24 cellular contexts compared by ENCODE assay signal in genomic region chr12:7646178-7646475, GRCh38. TPM values are rescaled to one million over a fixed set of nuclear protein-coding genes. Genes with fewer than 3 reads are reported as not detected.
"Had no signal": no experiment of that assay in that cellular context is flagged by ENCODE, and none has a peak within 500 bp of the region (broad histone marks: within the 10 kb centered on the region; RNA-seq: fewer than 3 reads in every experiment).

No MANE protein-coding gene starts in this region.

- H3K36me3 ChIP-seq: heart right ventricle, stomach, suprapubic skin, tibial nerve had no signal

- H3K27ac Mint-ChIP-seq: activated CD4-positive, alpha-beta T cell treated with anti-CD3 and anti-CD28 coated beads, Interleukin-2, amount 10 ng/mL, durations not matched to agents 7 days and 5 days; activated CD8-positive, alpha-beta memory T cell treated with anti-CD3 and anti-CD28 coated beads, Interleukin-2, amount 10 ng/mL, durations not matched to agents 7 days and 5 days; activated CD8-positive, alpha-beta T cell treated with anti-CD3 and anti-CD28 coated beads for 36 hours; activated naive CD4-positive, alpha-beta T cell treated with anti-CD3 and anti-CD28 coated beads, Interleukin-2, amount 10 ng/mL, durations not matched to agents 7 days and 5 days; natural killer cell; stimulated activated effector memory CD8-positive, alpha-beta T cell treated with anti-CD3 and anti-CD28 coated beads, Interleukin-12 subunit alpha, Interleukin-12 subunit beta, amount 100 ng/mL, for 72 hours had no signal

- H3K4me1 ChIP-seq: heart right ventricle, stomach, tibial nerve had no signal

- H3K9me3 Mint-ChIP-seq: activated CD4-positive, alpha-beta T cell treated with anti-CD3 and anti-CD28 coated beads, Interleukin-2, amount 10 ng/mL, durations not matched to agents 7 days and 5 days; activated CD8-positive, alpha-beta T cell treated with anti-CD3 and anti-CD28 coated beads for 36 hours; activated naive CD4-positive, alpha-beta T cell treated with anti-CD3 and anti-CD28 coated beads, Interleukin-2, amount 10 ng/mL, durations not matched to agents 7 days and 5 days; natural killer cell; stimulated activated effector memory CD8-positive, alpha-beta T cell treated with anti-CD3 and anti-CD28 coated beads, Interleukin-12 subunit alpha, Interleukin-12 subunit beta, amount 100 ng/mL, for 72 hours had no signal

- FAIRE-seq: small intestine had no signal

- H3K36me3 Mint-ChIP-seq: activated CD8-positive, alpha-beta memory T cell treated with anti-CD3 and anti-CD28 coated beads, Interleukin-2, amount 10 ng/mL, durations not matched to agents 7 days and 5 days; activated naive CD4-positive, alpha-beta T cell treated with anti-CD3 and anti-CD28 coated beads, Interleukin-2, amount 10 ng/mL, durations not matched to agents 7 days and 5 days; natural killer cell; stimulated activated effector memory CD8-positive, alpha-beta T cell treated with anti-CD3 and anti-CD28 coated beads, Interleukin-12 subunit alpha, Interleukin-12 subunit beta, amount 100 ng/mL, for 72 hours had no signal

- H3K27ac ChIP-seq: heart right ventricle, stomach, suprapubic skin, tibial nerve had no signal

- DNase-seq: activated CD8-positive, alpha-beta memory T cell treated with anti-CD3 and anti-CD28 coated beads, Interleukin-2, amount 10 ng/mL, durations not matched to agents 7 days and 5 days; activated effector memory CD4-positive, alpha-beta T cell treated with anti-CD3 and anti-CD28 coated beads, Interleukin-2, amount 50 U/mL, for 16 hours; activated T-cell treated with anti-CD3 and anti-CD28 coated beads for 4 hours; effector CD4-positive, alpha-beta T cell; heart right ventricle; left ventricle myocardium superior; mammary epithelial cell; natural killer cell; small intestine; stimulated activated CD4-positive, alpha-beta T cell treated with anti-CD3 and anti-CD28 coated beads, Interleukin-2, amount 100 ng/mL, for 24 hours; stomach had no signal

- H3K4me1 Mint-ChIP-seq: stimulated activated effector memory CD8-positive, alpha-beta T cell treated with anti-CD3 and anti-CD28 coated beads, Interleukin-12 subunit alpha, Interleukin-12 subunit beta, amount 100 ng/mL, for 72 hours had no signal

- H3K4me3 Mint-ChIP-seq: activated CD4-positive, alpha-beta T cell treated with anti-CD3 and anti-CD28 coated beads, Interleukin-2, amount 10 ng/mL, durations not matched to agents 7 days and 5 days; activated CD8-positive, alpha-beta memory T cell treated with anti-CD3 and anti-CD28 coated beads, Interleukin-2, amount 10 ng/mL, durations not matched to agents 7 days and 5 days; activated CD8-positive, alpha-beta T cell treated with anti-CD3 and anti-CD28 coated beads for 36 hours; activated naive CD4-positive, alpha-beta T cell treated with anti-CD3 and anti-CD28 coated beads, Interleukin-2, amount 10 ng/mL, durations not matched to agents 7 days and 5 days; natural killer cell; stimulated activated effector memory CD8-positive, alpha-beta T cell treated with anti-CD3 and anti-CD28 coated beads, Interleukin-12 subunit alpha, Interleukin-12 subunit beta, amount 100 ng/mL, for 72 hours had no signal

- H3K4me3 ChIP-seq: heart right ventricle, stomach, suprapubic skin, tibial nerve had no signal

- H3K27me3 Mint-ChIP-seq: activated CD8-positive, alpha-beta T cell treated with anti-CD3 and anti-CD28 coated beads for 36 hours; activated naive CD4-positive, alpha-beta T cell treated with anti-CD3 and anti-CD28 coated beads, Interleukin-2, amount 10 ng/mL, durations not matched to agents 7 days and 5 days had no signal

- H3K27me3 ChIP-seq: tibial nerve had no signal

- H3K9me3 ChIP-seq: heart right ventricle, stomach, suprapubic skin, tibial nerve had no signal

RNA-seq across cellular contexts. Expression of gene APOBEC1, which starts 19.6 kb away (rescaled TPM):
- total RNA-seq: activated CD4-positive, alpha-beta T cell treated with anti-CD3 and anti-CD28 coated beads, Interleukin-2, amount 10 ng/mL, durations not matched to agents 7 days and 5 days; activated CD8-positive, alpha-beta memory T cell treated with anti-CD3 and anti-CD28 coated beads, Interleukin-2, amount 10 ng/mL, durations not matched to agents 7 days and 5 days; activated CD8-positive, alpha-beta T cell treated with anti-CD3 and anti-CD28 coated beads for 36 hours; cerebellum; fibroblast of lung; heart right ventricle; left ventricle myocardium superior; mammary epithelial cell; natural killer cell; osteoblast; posterior vena cava; renal cortical epithelial cell; sciatic nerve; suprapubic skin; tibial nerve; urinary bladder had no signal
- polyA plus RNA-seq: fibroblast of lung, heart right ventricle, mammary epithelial cell, urinary bladder had no signal

RNA-seq across cellular contexts. Expression of gene GDF3, which starts 49.4 kb away (rescaled TPM):
- total RNA-seq: activated CD4-positive, alpha-beta T cell treated with anti-CD3 and anti-CD28 coated beads, Interleukin-2, amount 10 ng/mL, durations not matched to agents 7 days and 5 days; activated CD8-positive, alpha-beta memory T cell treated with anti-CD3 and anti-CD28 coated beads, Interleukin-2, amount 10 ng/mL, durations not matched to agents 7 days and 5 days; activated CD8-positive, alpha-beta T cell treated with anti-CD3 and anti-CD28 coated beads for 36 hours; cerebellum; fibroblast of lung; left ventricle myocardium superior; mammary epithelial cell; natural killer cell; osteoblast; renal cortical epithelial cell; stomach; suprapubic skin; tibial nerve; urinary bladder had no signal
- polyA plus RNA-seq: fibroblast of lung, mammary epithelial cell, stomach had no signal
